ENCODE assay signal across 1 cellular context in the genomic region with DNA sequence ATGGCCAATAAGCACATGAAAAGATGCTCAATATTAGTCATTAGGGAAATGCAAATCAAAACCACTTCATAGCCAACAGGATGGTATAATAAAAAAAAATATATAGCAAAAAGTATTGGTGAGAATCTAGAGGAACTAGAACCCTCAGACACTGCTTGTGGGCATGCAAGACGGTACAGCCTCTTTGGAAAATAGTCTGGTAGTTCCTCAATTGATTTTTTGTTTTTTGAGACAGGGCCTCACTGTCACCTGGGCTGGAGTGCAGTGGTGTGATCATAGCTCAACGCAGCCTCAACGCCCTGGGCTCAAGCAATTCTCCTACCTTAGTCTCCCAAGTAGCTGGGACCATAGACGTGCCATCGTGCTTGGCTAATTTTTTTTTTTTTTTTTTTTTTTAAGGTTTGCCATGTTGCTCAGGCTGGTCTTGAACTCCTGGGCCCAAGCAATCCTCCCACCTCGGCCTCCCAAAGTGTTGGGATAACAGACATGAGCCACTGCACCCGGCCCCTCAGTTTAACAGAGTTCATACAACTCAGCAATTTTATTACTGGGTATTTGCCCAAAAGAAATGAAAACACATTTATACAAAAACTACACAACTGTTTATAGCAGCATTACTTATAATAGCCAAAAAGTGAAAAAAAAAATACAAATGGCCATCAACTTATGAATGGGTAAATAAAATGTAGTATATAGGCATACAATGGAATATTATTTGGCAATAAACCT.
TF ChIP-seq lines count a peak whose summit lies in the region.

No MANE protein-coding gene starts in this region.

TF ChIP-seq in endothelial cell of umbilical vein, 7 proteins besides CTCF, POLR2A, EP300 and RAD21:
- TF ChIP-seq MYC (IDR thresholded peaks at IDR 0.05; ENCODE audit: low read depth, low read length), result no peak
- no peak for TF ChIP-seq EZH2 (IDR thresholded peaks at IDR 0.05; ENCODE audit: borderline replicate concordance, low read depth, low read length, severe bottlenecking)
- TF ChIP-seq FOS (IDR thresholded peaks at IDR 0.05; ENCODE audit: borderline replicate concordance, insufficient read depth, low read length), result no peak
- no peak for TF ChIP-seq GATA2 (IDR thresholded peaks at IDR 0.05; ENCODE audit: insufficient read depth, insufficient read length, low read depth, low read length)
- no peak for TF ChIP-seq POLR2AphosphoS5 (IDR thresholded peaks at IDR 0.05; ENCODE audit: insufficient read depth, low read depth, low read length)
- no peak for TF ChIP-seq JUN (IDR thresholded peaks at IDR 0.05; ENCODE audit: borderline replicate concordance, insufficient read depth, insufficient read length, low read depth)
- TF ChIP-seq, protein P1, sequence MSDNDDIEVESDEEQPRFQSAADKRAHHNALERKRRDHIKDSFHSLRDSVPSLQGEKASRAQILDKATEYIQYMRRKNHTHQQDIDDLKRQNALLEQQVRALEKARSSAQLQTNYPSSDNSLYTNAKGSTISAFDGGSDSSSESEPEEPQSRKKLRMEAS (IDR thresholded peaks at IDR 0.05; ENCODE audit: insufficient read depth, insufficient read length), result no peak
